In the genomic region with DNA sequence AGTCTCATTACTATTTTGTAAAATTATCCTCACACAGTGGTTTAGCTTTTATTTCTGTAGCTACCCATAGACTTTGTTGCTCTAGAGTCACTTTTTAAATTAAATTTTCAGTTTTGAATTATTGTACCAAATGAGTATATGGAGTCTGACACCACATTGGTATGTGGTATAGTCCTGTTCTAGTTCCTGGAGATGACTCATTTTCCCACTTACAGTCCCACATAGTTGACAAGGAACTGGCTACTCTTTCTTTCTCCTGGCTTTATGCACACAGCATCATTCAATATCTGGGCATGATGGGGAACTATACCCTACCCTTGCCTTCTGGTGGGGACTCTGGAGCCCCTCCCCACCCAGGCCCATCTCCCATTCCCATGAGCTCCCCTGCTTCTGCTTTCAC, we compare ENCODE assay signal across 33 cellular contexts.
DNase-seq lines count a peak whose midpoint lies in the region; ATAC-seq and TF ChIP-seq lines count a peak whose summit lies in the region.
"Had no signal": no experiment of that assay in that cellular context is flagged by ENCODE, and none has a peak within 500 bp of the region (broad histone marks: within the 10 kb centered on the region; RNA-seq: fewer than 3 reads in every experiment).

No MANE protein-coding gene starts in this region.

- no peak for TF ChIP-seq CTCF in HCT116 (IDR thresholded peaks at IDR 0.05 in 2 of 3, conservative IDR thresholded peaks at IDR 0.05 in 1 of 3; ENCODE audit: borderline replicate concordance in 1 of 3, insufficient read depth in 1 of 3, low read depth in 2 of 3, low read length in 2 of 3)
- no peak for TF ChIP-seq CTCF in choroid plexus epithelial cell (conservative IDR thresholded peaks at IDR 0.05; ENCODE audit: low read depth, low read length)
- TF ChIP-seq CTCF in type B pancreatic cell (conservative IDR thresholded peaks at IDR 0.05) = no peak

- no peaks in the 10 kb centered on the region for H3K36me3 ChIP-seq in HCT116 (ENCODE audit: control insufficient read depth in 1 of 2, insufficient read depth in 2 of 2, low read length in 2 of 2)
- H3K36me3 ChIP-seq: BLaER1 treated with 17β-estradiol and CSF1 and Interleukin-3, amounts not matched to agents 10 nM and 100 nM; prostate gland; tibial nerve had no signal

- intact Hi-C loops in HCT116 (cut with micrococcal nuclease) = no loop called here
- intact Hi-C loops in Right ventricle myocardium inferior (cut with DNase I) = no loop called here

- no peak overlapping the region for H2AFZ ChIP-seq in HCT116 (ENCODE audit: low read depth, low read length, poor library complexity, severe bottlenecking)

- no peaks in the 10 kb centered on the region for H3K9me3 ChIP-seq in HCT116 (ENCODE audit: control insufficient read depth in 1 of 2, insufficient read depth in 1 of 2, low read depth in 1 of 2, low read length in 2 of 2)
- H3K9me3 ChIP-seq: Caco-2, prostate gland, tibial nerve had no signal

- H3K4me3 ChIP-seq in HCT116 (replicated peaks in 1 of 2; ENCODE audit: low read depth in 1 of 2, low read length in 2 of 2) (no peak overlapping the region), choroid plexus epithelial cell (ENCODE audit: low read depth, low read length) (no peak overlapping the region)
- H3K4me3 ChIP-seq: BLaER1 treated with 17β-estradiol and CSF1 and Interleukin-3, amounts not matched to agents 10 nM and 100 nM; GM12878; prostate gland; tibial nerve had no signal

- no peaks in the 10 kb centered on the region for H3K9me3 Mint-ChIP-seq in type B pancreatic cell

- no peaks in the 10 kb centered on the region for H4K20me1 ChIP-seq in HCT116 (ENCODE audit: insufficient read depth)
- H4K20me1 ChIP-seq: BLaER1 treated with 17β-estradiol and CSF1 and Interleukin-3, amounts not matched to agents 10 nM and 100 nM had no signal

- no peak for TF ChIP-seq POLR2A in HCT116 (IDR thresholded peaks at IDR 0.05; ENCODE audit: borderline replicate concordance, extremely low read depth, insufficient read depth, insufficient read length)

- POLR2A ChIA-PET in HCT116 (lab: Charles Lee) = no interaction called here

- H3K4me2 ChIP-seq in HCT116 (ENCODE audit: low read length) = no peak overlapping the region
- H3K4me2 ChIP-seq: BLaER1 treated with 17β-estradiol and CSF1 and Interleukin-3, amounts not matched to agents 10 nM and 100 nM had no signal

- no peaks in the 10 kb centered on the region for H3K79me2 ChIP-seq in HCT116 (ENCODE audit: insufficient read depth, low read length)

- no peak overlapping the region for H3K4me3 Mint-ChIP-seq in type B pancreatic cell
- H3K4me3 Mint-ChIP-seq: activated CD4-positive, alpha-beta T cell treated with anti-CD3 and anti-CD28 coated beads for 36 hours; activated T-helper 17 cell treated with anti-CD3 and anti-CD28 coated beads, Interleukin-2, amount 50 U/mL, for 72 hours; brain; H9; naive thymus-derived CD8-positive, alpha-beta T cell had no signal

- H3K4me1 ChIP-seq in HCT116 (ENCODE audit: control insufficient read depth in 1 of 2, insufficient read depth in 2 of 2, low read length in 2 of 2) = peaks cover 0 to 5% of the 10 kb centered on the region in 2 experiments; a peak in 1 of 4 replicates
- H3K4me1 ChIP-seq: Caco-2, prostate gland, tibial nerve had no signal

- ATAC-seq in HCT116 = 0 out of 2 replicates have a peak, but pooled peaks have one; percentile 40
- no peak for ATAC-seq in Right ventricle myocardium inferior
- no peak for ATAC-seq in HG03565 (IDR thresholded peaks at IDR 0.05; ENCODE audit: unreplicated experiment)
- ATAC-seq: activated CD4-positive, alpha-beta T cell treated with anti-CD3 and anti-CD28 coated beads for 36 hours; activated T-helper 17 cell treated with anti-CD3 and anti-CD28 coated beads, Interleukin-2, amount 50 U/mL, for 72 hours; GM12878; naive thymus-derived CD8-positive, alpha-beta T cell; sciatic nerve had no signal

- no peaks in the 10 kb centered on the region for H3K27me3 Mint-ChIP-seq in type B pancreatic cell

- H3K9ac ChIP-seq in HCT116 (ENCODE audit: low read length) = no peak overlapping the region
- H3K9ac ChIP-seq: BLaER1 treated with 17β-estradiol and CSF1 and Interleukin-3, amounts not matched to agents 10 nM and 100 nM had no signal

- no peaks in the 10 kb centered on the region for H3K27me3 ChIP-seq in HCT116 (ENCODE audit: insufficient read depth, low read length)
- H3K27me3 ChIP-seq: BLaER1 treated with 17β-estradiol and CSF1 and Interleukin-3, amounts not matched to agents 10 nM and 100 nM; tibial nerve had no signal

- CTCF ChIA-PET in HCT116 (lab: Charles Lee) = no interaction called here

- no TSS peak for BruUV-seq in HCT116 (replicated peaks; lab: Mats Ljungman, UMichigan)

- peaks cover 11% of the 10 kb centered on the region for H3K4me1 Mint-ChIP-seq in type B pancreatic cell (ENCODE audit: unreplicated experiment)
- H3K4me1 Mint-ChIP-seq: activated CD4-positive, alpha-beta T cell treated with anti-CD3 and anti-CD28 coated beads for 36 hours; activated T-helper 17 cell treated with anti-CD3 and anti-CD28 coated beads, Interleukin-2, amount 50 U/mL, for 72 hours; H9; naive thymus-derived CD8-positive, alpha-beta T cell had no signal

- H3K27ac Mint-ChIP-seq in type B pancreatic cell = no peak overlapping the region
- H3K27ac Mint-ChIP-seq: activated CD4-positive, alpha-beta T cell treated with anti-CD3 and anti-CD28 coated beads for 36 hours; activated T-helper 17 cell treated with anti-CD3 and anti-CD28 coated beads, Interleukin-2, amount 50 U/mL, for 72 hours; brain; naive thymus-derived CD8-positive, alpha-beta T cell had no signal

- RAD21 ChIA-PET in HCT116 (lab: Charles Lee; ENCODE audit: low non-redundant PET in 1 of 2, low total read pairs in 2 of 2, uncharacterized antibody in 2 of 2, unreplicated experiment in 2 of 2) = no interaction called here

- peak; percentile 10 for DNase-seq in Daoy (ENCODE audit: low read depth)
- DNase-seq in HCT116 (ENCODE audit: low read depth, low spot score) = no peak
- DNase-seq in choroid plexus epithelial cell (ENCODE audit: low read depth) = peak; percentile 1
- peak; percentile 74 for DNase-seq in kidney tubule cell (ENCODE audit: low spot score)
- DNase-seq in A172 (ENCODE audit: low spot score) = no peak
- no peak for DNase-seq in type B pancreatic cell (ENCODE audit: extremely low spot score, unreplicated experiment)
- DNase-seq in Right ventricle myocardium inferior (ENCODE audit: missing footprints) = no peak
- DNase-seq: ACHN; activated CD4-positive, alpha-beta T cell treated with anti-CD3 and anti-CD28 coated beads for 36 hours; activated naive CD4-positive, alpha-beta T cell treated with anti-CD3 and anti-CD28 coated beads, Interleukin-2, amount 50 U/mL, for 16 hours; Caco-2; DMS79 treated with DMSO at 0.1 percent for 48 hours; glutamatergic neuron; H9; Karpas-422; naive thymus-derived CD8-positive, alpha-beta T cell; NCI-H1436 treated with DMSO at 0.1 percent for 48 hours; NCI-H2081 treated with DMSO at 0.1 percent for 48 hours; NCI-H226; NCI-H526 treated with DMSO at 0.1 percent for 48 hours; NK-92 treated with Interleukin-12 subunit alpha and Interleukin-12 subunit beta, amount 100 ng/mL, for 24 hours; nucleus accumbens; stimulated activated CD4-positive, alpha-beta T cell treated with anti-CD3 and anti-CD28 coated beads, Interleukin-4, amount 100 ng/mL, for 24 hours; SW 1271 had no signal

- no peaks in the 10 kb centered on the region for H3K9me2 ChIP-seq in HCT116 (ENCODE audit: insufficient read depth)

- TF ChIP-seq RAD21 in HCT116 (IDR thresholded peaks at IDR 0.05; ENCODE audit: low read depth) = no peak

- H3K27ac ChIP-seq in HCT116 (ENCODE audit: low read depth, low read length) = no peak overlapping the region
- H3K27ac ChIP-seq: BLaER1 treated with 17β-estradiol and CSF1 and Interleukin-3, amounts not matched to agents 10 nM and 100 nM; prostate gland; tibial nerve; VCaP had no signal

- no peaks in the 10 kb centered on the region for H3K36me3 Mint-ChIP-seq in type B pancreatic cell
- H3K36me3 Mint-ChIP-seq: brain; naive thymus-derived CD8-positive, alpha-beta T cell had no signal

TF ChIP-seq in HCT116, 20 proteins besides CTCF, POLR2A, EP300 and RAD21:
- no peak for TF ChIP-seq SP1 (IDR thresholded peaks at IDR 0.05; ENCODE audit: low read depth)
- TF ChIP-seq POLR2AphosphoS5 (IDR thresholded peaks at IDR 0.05; ENCODE audit: low read depth, low read length) = no peak
- TF ChIP-seq SRF (IDR thresholded peaks at IDR 0.05; ENCODE audit: low read depth) = no peak
- no peak for TF ChIP-seq SIN3A (IDR thresholded peaks at IDR 0.05; ENCODE audit: low read depth)
TF ChIP-seq in HCT116: peak in this region for 0.

Comparison
In these comparisons a context has a peak if more than half of its experiments do, and no peak if none do; other contexts are left out.
1. DNase-seq: peak in Daoy (single experiment), choroid plexus epithelial cell (single experiment) and kidney tubule cell (single experiment); none in HCT116 (single experiment), A172 (single experiment), type B pancreatic cell (single experiment) and Right ventricle myocardium inferior (single experiment).